Comparison of ENCODE assay signal across 15 cellular contexts in genomic region chr4:39341075-39341725, GRCh38. TPM values are rescaled to one million over a fixed set of nuclear protein-coding genes. Genes with fewer than 3 reads are reported as not detected.
DNase-seq lines count a peak whose midpoint lies in the region; ATAC-seq and TF ChIP-seq lines count a peak whose summit lies in the region.
"Had no signal": no experiment of that assay in that cellular context is flagged by ENCODE, and none has a peak within 500 bp of the region (broad histone marks: within the 10 kb centered on the region; RNA-seq: fewer than 3 reads in every experiment).

No MANE protein-coding gene starts in this region.

- H3K9me3 ChIP-seq in breast epithelium (no peaks in the 10 kb centered on the region), upper lobe of left lung (no peaks in the 10 kb centered on the region)
- H3K9me3 ChIP-seq: mucosa of descending colon had no signal

- no peaks in the 10 kb centered on the region for H3K9me3 Mint-ChIP-seq in MCF 10A (ENCODE audit: unreplicated experiment)

- H3K4me1 Mint-ChIP-seq in MCF 10A (ENCODE audit: insufficient read depth, unreplicated experiment) = peaks cover 6% of the 10 kb centered on the region

- DNase-seq in MCF 10A (ENCODE audit: unreplicated experiment) (no peak), breast epithelium (ENCODE audit: low spot score in 2 of 2) (no peak), NCI-H69 (lab: John Stamatoyannopoulos, UW) (peak; percentile 36), left kidney (ENCODE audit: low read depth, low spot score) (peak; percentile 71), upper lobe of left lung (peak in 1 of 2 donors; percentile 55), A172 (ENCODE audit: low spot score) (no peak)
- no peak for DNase-seq in activated effector memory CD4-positive, alpha-beta T cell treated with anti-CD3 and anti-CD28 coated beads, Interleukin-2, amount 50 U/mL, for 16 hours
- DNase-seq: activated CD8-positive, alpha-beta memory T cell treated with anti-CD3 and anti-CD28 coated beads, Interleukin-2, amount 50 U/mL, for 4 hours; DMS153; GOT3; mucosa of descending colon; stimulated activated naive CD4-positive, alpha-beta T cell; WERI-Rb-1 had no signal

- BruUV-seq in MCF 10A (replicated peaks; lab: Mats Ljungman, UMichigan) = TSS peak; percentile 15

- H3K4me1 ChIP-seq in breast epithelium (no peaks in the 10 kb centered on the region), upper lobe of left lung (peaks cover 0 to 25% (median 20%) of the 10 kb centered on the region in 4 donors)

- H3K27ac ChIP-seq in breast epithelium (no peak overlapping the region), upper lobe of left lung (peak overlapping the region in 3 of 4 donors; percentile 11 to 52 (median 29))
- H3K27ac ChIP-seq: WERI-Rb-1 had no signal

- H3K27me3 ChIP-seq in breast epithelium (no peaks in the 10 kb centered on the region), upper lobe of left lung (no peaks in the 10 kb centered on the region)

- no peak for TF ChIP-seq CTCF in MCF 10A (IDR thresholded peaks at IDR 0.05; ENCODE audit: unreplicated experiment)
- no peak for TF ChIP-seq CTCF in breast epithelium (IDR thresholded peaks at IDR 0.05)
- no peak for TF ChIP-seq CTCF in upper lobe of left lung (IDR thresholded peaks at IDR 0.05)

- POLR2A ChIA-PET in MCF 10A (lab: Yijun Ruan, JAX) = interaction anchor here (0.9 to 3.1 kb wide), 3 partner anchors 10 to 24 kb away, joined by 3 to 11 read pairs (median 6); partner anchors contain the start of gene RFC1

- peak in 1 of 4 donors; percentile 72 for TF ChIP-seq EP300 in upper lobe of left lung (IDR thresholded peaks at IDR 0.05)

- CTCF ChIA-PET in MCF 10A (lab: Yijun Ruan, JAX) = no interaction called here

- ATAC-seq in upper lobe of left lung (ENCODE audit: low FRiP score in 2 of 2) = peak; percentile 47 to 87
- no peak for ATAC-seq in HG03460 (IDR thresholded peaks at IDR 0.05; ENCODE audit: unreplicated experiment)
- ATAC-seq: mucosa of descending colon had no signal

- intact Hi-C loops in MCF 10A (cut with micrococcal nuclease) = no loop called here
- intact Hi-C loops in breast epithelium (cut with DNase I; ENCODE audit: low total_unique reads) = no loop called here

- H3K36me3 ChIP-seq in breast epithelium (peaks cover 6% of the 10 kb centered on the region), upper lobe of left lung (peaks cover 0 to 16% (median 2%) of the 10 kb centered on the region in 4 donors)

- TF ChIP-seq POLR2A in breast epithelium (IDR thresholded peaks at IDR 0.05) (no peak), upper lobe of left lung (IDR thresholded peaks at IDR 0.05) (peak in 1 of 4 donors; percentile 25)

- H3K27ac Mint-ChIP-seq in MCF 10A (ENCODE audit: low read depth, unreplicated experiment) = no peak overlapping the region

- peaks cover 47% of the 10 kb centered on the region for H3K36me3 Mint-ChIP-seq in MCF 10A (ENCODE audit: insufficient read depth, unreplicated experiment)

- no peaks in the 10 kb centered on the region for H3K27me3 Mint-ChIP-seq in MCF 10A (ENCODE audit: insufficient read depth, unreplicated experiment)

- WGBS in upper lobe of left lung, 2 donors = 68 to 69% methylated on average over 8 of the region's 8 CpGs

- H3K4me3 ChIP-seq in breast epithelium = no peak overlapping the region
- no peak overlapping the region for H3K4me3 ChIP-seq in upper lobe of left lung
- H3K4me3 ChIP-seq: mucosa of descending colon, smooth muscle cell had no signal

- no peak overlapping the region for H3K4me3 Mint-ChIP-seq in MCF 10A (ENCODE audit: unreplicated experiment)

RNA-seq across cellular contexts. Expression of gene RFC1, which starts 25.0 kb away (rescaled TPM):
- 84.7 and 99.5 TPM in 2 replicates for total RNA-seq in MCF 10A (2022)
- total RNA-seq in breast epithelium = 10 to 100 TPM; 39.3 to 43.6 (median 41.8) TPM
- 100 to 1,000 TPM in 1 of 6 donors, 10 to 100 TPM in 5; 33.0 to 127 (median 44.4) TPM for total RNA-seq in upper lobe of left lung
- 54.0 and 72.4 TPM in 2 replicates for total RNA-seq in A172 (2014; rRNA removed; shearing (Covaris generic))

Comparison
In these comparisons a context has a peak if more than half of its experiments do, and no peak if none do; other contexts are left out.
1. DNase-seq: peak in NCI-H69 (single experiment) and left kidney (single experiment); none in MCF 10A (single experiment), breast epithelium (0 of 2), A172 (single experiment) and activated effector memory CD4-positive, alpha-beta T cell treated with anti-CD3 and anti-CD28 coated beads, Interleukin-2, amount 50 U/mL, for 16 hours (single experiment).
2. H3K27ac ChIP-seq: peak in upper lobe of left lung (3 of 4); none in breast epithelium (0 of 2).